9 cellular contexts compared by ENCODE assay signal in the genomic region with DNA sequence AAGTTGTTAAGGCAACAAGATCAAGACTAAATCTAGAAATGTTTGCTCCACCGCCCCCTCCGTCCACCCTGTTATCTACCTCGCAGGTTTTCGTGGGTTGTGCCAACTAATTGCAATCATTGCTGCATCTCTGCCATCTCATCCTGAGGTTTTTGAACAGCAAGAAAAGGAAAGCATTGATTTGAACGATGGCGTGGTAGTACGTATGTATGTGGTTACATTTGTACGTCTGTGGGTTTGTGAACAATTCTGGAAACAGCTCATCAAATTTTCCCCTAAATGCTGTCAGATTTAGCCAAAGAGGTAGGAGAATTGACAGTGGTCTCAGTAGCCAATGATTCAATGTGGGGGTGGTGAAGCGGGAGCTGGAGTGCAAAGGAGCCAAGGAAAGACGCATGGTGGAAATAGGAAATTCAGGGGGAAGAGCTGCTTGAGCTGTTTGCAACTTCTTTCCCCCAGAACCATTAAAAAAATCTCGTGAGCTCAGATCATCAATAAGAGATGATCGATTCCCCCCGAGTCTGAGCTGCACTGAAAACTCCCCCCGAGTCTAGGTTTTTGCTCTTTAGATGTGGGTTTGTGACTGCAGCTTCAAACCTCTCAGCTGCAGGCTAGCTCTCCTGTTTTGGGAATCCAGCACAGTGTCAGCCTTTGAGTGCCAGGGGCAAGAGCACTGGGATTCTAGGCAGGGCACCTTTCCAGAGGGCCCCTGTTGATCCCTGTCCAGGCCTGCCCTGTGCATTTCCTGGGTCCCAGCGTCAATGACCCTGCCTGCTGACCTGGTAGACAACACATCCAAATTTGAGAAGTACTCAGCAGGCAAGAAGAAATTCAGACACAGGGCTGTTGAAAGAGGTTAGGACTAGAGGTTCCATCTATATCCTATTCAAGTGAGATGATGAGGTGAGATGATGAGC.
A peak's percentile ranks its signal among the peaks of the same experiment; 100 is the strongest.
DNase-seq lines count a peak whose midpoint lies in the region; ATAC-seq, FAIRE-seq and TF ChIP-seq lines count a peak whose summit lies in the region.
"Had no signal": no experiment of that assay in that cellular context is flagged by ENCODE, and none has a peak within 500 bp of the region (broad histone marks: within the 10 kb centered on the region; RNA-seq: fewer than 3 reads in every experiment).

No MANE protein-coding gene starts in this region.

- H3K4me1 ChIP-seq in vagina: no peaks in the 10 kb centered on the region

- no peak for TF ChIP-seq CTCF in vagina (IDR thresholded peaks at IDR 0.05)

- ATAC-seq in HG03439 (IDR thresholded peaks at IDR 0.05; ENCODE audit: unreplicated experiment): peak; percentile 69

- peak; percentile 47 for FAIRE-seq in GM19239 (lab: Jason Lieb, UNC)

- intact Hi-C loops in vagina (cut with DNase I): no loop called here

- H3K36me3 ChIP-seq in vagina: no peaks in the 10 kb centered on the region

- no peak overlapping the region for H3K4me3 ChIP-seq in vagina

- H3K27ac ChIP-seq in vagina: no peak overlapping the region

- DNase-seq in GM19239 (ENCODE audit: insufficient read length, low spot score) (no peak), dermis blood vessel endothelial cell (no peak), RKO (ENCODE audit: low spot score) (no peak), NCI-H2029 treated with DMSO at 0.1 percent for 48 hours (lab: John Stamatoyannopoulos, UW) (no peak), vagina (ENCODE audit: extremely low spot score in 2 of 2) (no peak)
- DNase-seq in activated naive CD4-positive, alpha-beta T cell treated with anti-CD3 and anti-CD28 coated beads, Interleukin-2, amount 50 U/mL, for 16 hours: peak; percentile 43
- peak; percentile 74 for DNase-seq in stimulated activated CD8-positive, alpha-beta memory T cell treated with anti-CD3 and anti-CD28 coated beads, Interleukin-4, amount 100 ng/mL, for 48 hours
- DNase-seq: NCI-H1417 treated with DMSO at 0.1 percent for 48 hours had no signal

- no peak for TF ChIP-seq POLR2A in vagina (IDR thresholded peaks at IDR 0.05)

- no peaks in the 10 kb centered on the region for H3K27me3 ChIP-seq in vagina

- no peaks in the 10 kb centered on the region for H3K9me3 ChIP-seq in vagina

Comparison
In these comparisons a context has a peak if more than half of its experiments do, and no peak if none do; other contexts are left out.
1. DNase-seq: peak in activated naive CD4-positive, alpha-beta T cell treated with anti-CD3 and anti-CD28 coated beads, Interleukin-2, amount 50 U/mL, for 16 hours (single experiment) and stimulated activated CD8-positive, alpha-beta memory T cell treated with anti-CD3 and anti-CD28 coated beads, Interleukin-4, amount 100 ng/mL, for 48 hours (single experiment); none in GM19239 (single experiment), dermis blood vessel endothelial cell (single experiment), RKO (single experiment), NCI-H2029 treated with DMSO at 0.1 percent for 48 hours (single experiment) and vagina (0 of 2).